ENCODE assay signal across 8 cellular contexts in the genomic region with DNA sequence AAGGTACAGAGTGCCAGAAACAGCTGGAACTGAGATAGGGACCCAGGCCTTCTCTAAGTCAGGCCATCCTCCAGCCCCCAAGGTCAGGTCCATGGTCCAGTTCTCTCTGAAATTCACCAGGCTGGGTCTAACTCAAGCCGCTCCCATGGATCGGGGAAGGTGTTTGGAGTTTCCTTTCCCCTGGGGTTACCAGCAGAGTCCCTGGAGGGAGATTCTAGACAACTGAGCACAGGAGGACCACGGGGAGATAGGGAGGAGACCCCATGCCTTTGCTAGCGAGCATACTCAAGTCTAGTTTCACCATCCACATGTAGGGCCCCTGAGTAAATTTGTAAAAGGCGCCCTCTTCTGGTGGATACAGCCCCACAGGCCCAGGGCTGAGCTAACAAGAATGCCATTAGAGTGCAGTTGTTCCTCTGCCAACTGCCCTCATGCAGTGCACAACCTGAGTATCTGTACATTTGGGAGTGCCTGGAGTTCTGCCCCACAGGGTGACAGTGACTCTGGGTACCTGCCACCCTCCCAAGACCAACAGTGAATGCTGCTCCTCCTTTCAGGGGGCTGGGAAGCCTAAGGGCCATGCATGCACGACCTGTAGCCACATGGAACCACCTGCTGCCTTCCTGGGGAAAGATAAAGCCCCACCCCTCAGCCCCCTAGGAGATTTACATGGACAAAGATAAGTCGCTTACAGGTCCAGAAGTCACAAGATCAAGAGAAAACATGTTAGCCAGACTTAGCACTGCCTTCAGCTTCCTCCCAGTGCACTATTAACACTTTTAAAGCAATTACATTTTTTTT.
DNase-seq lines count a peak whose midpoint lies in the region; ATAC-seq and TF ChIP-seq lines count a peak whose summit lies in the region.

No MANE protein-coding gene starts in this region.

- ATAC-seq in right lobe of liver (peak; percentile 94 to 97 (median 95)), HG03457 (IDR thresholded peaks at IDR 0.05; ENCODE audit: unreplicated experiment) (no peak)

- TF ChIP-seq CTCF in C4-2B (conservative IDR thresholded peaks at IDR 0.05) (peak; percentile 83), right lobe of liver (IDR thresholded peaks at IDR 0.05) (peak; percentile 80 to 89 (median 84))

- TF ChIP-seq POLR2A in right lobe of liver (IDR thresholded peaks at IDR 0.05): no peak

- DNase-seq in GM19238 (ENCODE audit: insufficient read length, low spot score): peak; percentile 60
- peak; percentile 86 for DNase-seq in NAMALWA (ENCODE audit: low spot score)
- peak; percentile 37 for DNase-seq in activated CD4-positive, alpha-beta T cell treated with anti-CD3 and anti-CD28 coated beads for 1 hour
- DNase-seq in cerebellum (ENCODE audit: low spot score): peak; percentile 63
- DNase-seq in right lobe of liver: peak in 1 of 3 donors; percentile 83
- peak; percentile 35 to 48 (median 36) for DNase-seq in stimulated activated CD4-positive, alpha-beta T cell treated with anti-CD3 and anti-CD28 coated beads, TNF-alpha, amount 100 ng/mL, for 48 hours (ENCODE audit: low read depth in 3 of 3)

- WGBS in right lobe of liver (ENCODE audit: insufficient coverage, low coverage, low lambda C conversion rate, missing lambda C conversion rate): 11% methylated on average over 1 of the region's 7 CpGs

- intact Hi-C loops in right lobe of liver (cut with DNase I): loop anchor here (10.0 kb wide), 2 partner anchors 69 to 79 kb away; no protein-coding TSS in a partner anchor

- no peak overlapping the region for H3K4me3 ChIP-seq in right lobe of liver

- H3K4me1 ChIP-seq in right lobe of liver: peaks cover 0 to 10% (median 0%) of the 10 kb centered on the region in 4 donors

- H3K27ac ChIP-seq in C4-2B (no peak overlapping the region), right lobe of liver (no peak overlapping the region)

- no peaks in the 10 kb centered on the region for H3K36me3 ChIP-seq in right lobe of liver

- H3K9me3 ChIP-seq in right lobe of liver: no peaks in the 10 kb centered on the region

- H3K27me3 ChIP-seq in right lobe of liver: no peaks in the 10 kb centered on the region
